Comparison of ENCODE assay signal across 8 cellular contexts in the genomic region with DNA sequence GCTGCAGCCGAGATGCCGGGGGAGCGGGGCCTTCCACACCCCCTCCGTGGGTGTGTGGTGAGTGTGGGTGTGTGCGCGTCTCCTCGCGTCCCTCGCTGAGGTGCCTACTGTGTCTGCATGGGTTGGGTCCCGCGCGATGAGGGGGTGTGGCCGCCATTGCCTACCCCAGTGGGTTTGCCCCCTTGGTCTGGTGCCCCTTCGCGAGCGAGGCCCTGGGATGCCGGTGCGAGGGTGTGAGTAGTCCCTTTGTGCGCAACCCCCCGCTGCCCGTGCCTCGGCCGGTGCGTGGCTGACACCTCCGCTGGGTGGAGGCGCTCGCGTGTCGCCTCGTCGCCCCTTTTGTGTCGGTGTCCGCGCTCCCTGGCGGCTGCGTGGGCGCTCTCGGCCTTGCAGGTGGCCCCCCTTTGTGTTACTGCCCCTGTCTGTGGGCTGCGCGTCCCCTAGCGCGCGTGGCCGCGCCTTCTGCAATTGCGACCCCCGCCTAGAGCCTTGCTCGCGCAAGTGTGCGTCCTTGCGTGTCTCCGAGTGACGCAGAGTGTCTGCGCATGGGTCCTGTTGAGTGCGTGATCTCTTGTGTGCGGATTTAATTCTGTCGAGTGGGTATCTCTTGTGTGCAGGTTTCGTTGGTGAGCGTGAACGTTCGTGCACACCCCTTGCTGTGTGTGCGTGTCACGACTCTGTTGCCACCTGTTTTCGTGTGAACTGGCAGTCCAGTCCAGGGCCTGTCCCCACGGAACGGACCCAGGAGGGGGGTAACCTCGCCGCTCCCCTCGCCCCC. TPM values are rescaled to one million over a fixed set of nuclear protein-coding genes. Genes with fewer than 3 reads are reported as not detected.
DNase-seq lines count a peak whose midpoint lies in the region; ATAC-seq lines count a peak whose summit lies in the region.

No MANE protein-coding gene starts in this region.

- H3K27me3 ChIP-seq in mucosa of stomach (ENCODE audit: control insufficient read depth, insufficient read depth, low read length) = no peaks in the 10 kb centered on the region

- H3K36me3 Mint-ChIP-seq in activated CD8-positive, alpha-beta memory T cell treated with anti-CD3 and anti-CD28 coated beads, Interleukin-2, amount 10 ng/mL, durations not matched to agents 7 days and 5 days = peaks cover 15% of the 10 kb centered on the region

- peak overlapping the region; percentile 87 for H3K4me3 Mint-ChIP-seq in activated CD8-positive, alpha-beta memory T cell treated with anti-CD3 and anti-CD28 coated beads, Interleukin-2, amount 10 ng/mL, durations not matched to agents 7 days and 5 days

- no peaks in the 10 kb centered on the region for H3K9me3 Mint-ChIP-seq in activated CD8-positive, alpha-beta memory T cell treated with anti-CD3 and anti-CD28 coated beads, Interleukin-2, amount 10 ng/mL, durations not matched to agents 7 days and 5 days (ENCODE audit: low read depth)

- H3K9ac ChIP-seq in mucosa of stomach (ENCODE audit: low read length) = peak overlapping the region; percentile 81

- peaks cover 43% of the 10 kb centered on the region for H3K4me1 Mint-ChIP-seq in activated CD8-positive, alpha-beta memory T cell treated with anti-CD3 and anti-CD28 coated beads, Interleukin-2, amount 10 ng/mL, durations not matched to agents 7 days and 5 days

- H3K9me3 ChIP-seq in mucosa of stomach (ENCODE audit: control insufficient read depth, low read length) = no peaks in the 10 kb centered on the region

- no peaks in the 10 kb centered on the region for H3K27me3 Mint-ChIP-seq in activated CD8-positive, alpha-beta memory T cell treated with anti-CD3 and anti-CD28 coated beads, Interleukin-2, amount 10 ng/mL, durations not matched to agents 7 days and 5 days

- no peaks in the 10 kb centered on the region for H3K36me3 ChIP-seq in mucosa of stomach (ENCODE audit: control insufficient read depth, insufficient read depth, low read length)

- H3K4me3 ChIP-seq in mucosa of stomach (ENCODE audit: low read length) = peak overlapping the region; percentile 72

- CTCF ChIA-PET in activated CD8-positive, alpha-beta memory T cell treated with anti-CD3 and anti-CD28 coated beads, Interleukin-2, amount 10 ng/mL, durations not matched to agents 7 days and 5 days (lab: Charles Lee) = no interaction called here

- H3K27ac ChIP-seq in epithelial cell of prostate = peak overlapping the region; percentile 79

- peak; percentile 42 for DNase-seq in NCI-H146 (lab: John Stamatoyannopoulos, UW)
- DNase-seq in NCI-H146 treated with DMSO at 0.1 percent for 48 hours (lab: John Stamatoyannopoulos, UW; ENCODE audit: unreplicated experiment) = no peak
- DNase-seq in NCI-H2171 treated with DMSO at 0.1 percent for 48 hours (lab: John Stamatoyannopoulos, UW) = peak; percentile 44
- DNase-seq in activated CD8-positive, alpha-beta memory T cell treated with anti-CD3 and anti-CD28 coated beads, Interleukin-2, amount 10 ng/mL, durations not matched to agents 7 days and 5 days = peak; percentile 76
- DNase-seq in epithelial cell of prostate (ENCODE audit: low read depth, low spot score) = no peak
- peak; percentile 37 to 39 for DNase-seq in stimulated activated CD8-positive, alpha-beta memory T cell treated with anti-CD3 and anti-CD28 coated beads, Interleukin-7, amount 100 ng/mL, for 48 hours (ENCODE audit: extremely low read depth in 1 of 2, low read depth in 1 of 2)

- peak overlapping the region; percentile 91 for H3K27ac Mint-ChIP-seq in activated CD8-positive, alpha-beta memory T cell treated with anti-CD3 and anti-CD28 coated beads, Interleukin-2, amount 10 ng/mL, durations not matched to agents 7 days and 5 days

- ATAC-seq in HG02798 (IDR thresholded peaks at IDR 0.05; ENCODE audit: poor library complexity, unreplicated experiment) = peak; percentile 32
- ATAC-seq in activated CD8-positive, alpha-beta memory T cell treated with anti-CD3 and anti-CD28 coated beads, Interleukin-2, amount 10 ng/mL, durations not matched to agents 7 days and 5 days = peak; percentile 50

- H3K4me1 ChIP-seq in mucosa of stomach (ENCODE audit: control insufficient read depth, insufficient read depth, low read length) = peaks cover 18% of the 10 kb centered on the region

RNA-seq across cellular contexts. Expression of gene TTC3, which starts 0.6 kb away (rescaled TPM):
- 10 to 100 TPM; 44.0 to 55.0 TPM for total RNA-seq in activated CD8-positive, alpha-beta memory T cell treated with anti-CD3 and anti-CD28 coated beads, Interleukin-2, amount 10 ng/mL, durations not matched to agents 7 days and 5 days

RNA-seq across cellular contexts. Expression of gene PIGP, which starts 0.7 kb away (rescaled TPM):
- 10 to 100 TPM; 16.1 to 16.6 TPM for total RNA-seq in activated CD8-positive, alpha-beta memory T cell treated with anti-CD3 and anti-CD28 coated beads, Interleukin-2, amount 10 ng/mL, durations not matched to agents 7 days and 5 days

Comparison
In these comparisons a context has a peak if more than half of its experiments do, and no peak if none do; other contexts are left out.
1. DNase-seq: peak in NCI-H146 (single experiment), NCI-H2171 treated with DMSO at 0.1 percent for 48 hours (single experiment), activated CD8-positive, alpha-beta memory T cell treated with anti-CD3 and anti-CD28 coated beads, Interleukin-2, amount 10 ng/mL, durations not matched to agents 7 days and 5 days (single experiment) and stimulated activated CD8-positive, alpha-beta memory T cell treated with anti-CD3 and anti-CD28 coated beads, Interleukin-7, amount 100 ng/mL, for 48 hours (2 of 2); none in NCI-H146 treated with DMSO at 0.1 percent for 48 hours (single experiment) and epithelial cell of prostate (single experiment).